ENCODE assay signal across 32 cellular contexts in genomic region chr13:20165417-20166257, GRCh38. TPM values are rescaled to one million over a fixed set of nuclear protein-coding genes. Genes with fewer than 3 reads are reported as not detected.
DNase-seq lines count a peak whose midpoint lies in the region; ATAC-seq, FAIRE-seq and TF ChIP-seq lines count a peak whose summit lies in the region.
"Had no signal": no experiment of that assay in that cellular context is flagged by ENCODE, and none has a peak within 500 bp of the region (broad histone marks: within the 10 kb centered on the region; RNA-seq: fewer than 3 reads in every experiment).

No MANE protein-coding gene starts in this region.

- 70% methylated on average over 11 of the region's 11 CpGs for WGBS in suprapubic skin

- peak overlapping the region; percentile 61 for H3K27ac ChIP-seq in AG04450 (ENCODE audit: low read depth, low read length)
- peak overlapping the region; percentile 97 for H3K27ac ChIP-seq in Karpas-422 (ENCODE audit: low read length)
- no peak overlapping the region for H3K27ac ChIP-seq in astrocyte (ENCODE audit: low read depth, low read length)
- no peak overlapping the region for H3K27ac ChIP-seq in foreskin keratinocyte
- H3K27ac ChIP-seq in suprapubic skin = no peak overlapping the region
- H3K27ac ChIP-seq: BLaER1, cardiac muscle cell, coronary artery, RWPE1 had no signal

- peaks cover 51% of the 10 kb centered on the region for H3K27me3 Mint-ChIP-seq in astrocyte (ENCODE audit: low read depth, unreplicated experiment)

- POLR2A ChIA-PET in AG04450 (lab: Yijun Ruan, JAX) = interaction anchor here (0.5 to 0.6 kb wide), 2 partner anchors 180 to 304 kb away, joined by 3 read pairs; no protein-coding TSS in a partner anchor

- H3K79me2 ChIP-seq in Karpas-422 (ENCODE audit: low read length) (no peaks in the 10 kb centered on the region), astrocyte (ENCODE audit: insufficient read depth, low read length) (no peaks in the 10 kb centered on the region)

- FAIRE-seq in astrocyte (lab: Jason Lieb, UNC) = no peak
- FAIRE-seq: GM18507, islet of Langerhans had no signal

- DNase-seq in AG04450 (ENCODE audit: low read depth, low spot score) = peak; percentile 36
- no peak for DNase-seq in Karpas-422
- DNase-seq in astrocyte (ENCODE audit: low read depth) = no peak
- no peak for DNase-seq in foreskin keratinocyte
- no peak for DNase-seq in suprapubic skin (ENCODE audit: low spot score in 2 of 2)
- no peak for DNase-seq in D341Med (ENCODE audit: low spot score)
- DNase-seq: ACHN; activated CD4-positive, alpha-beta memory T cell treated with anti-CD3 and anti-CD28 coated beads for 36 hours; activated CD8-positive, alpha-beta memory T cell treated with anti-CD3 and anti-CD28 coated beads, Interleukin-2, amount 50 U/mL, for 4 hours; anterior cingulate cortex; COR-L47; DND-41; esophagus squamous epithelium; H7; KG1; left ventricle myocardium superior; MM.1S; naive thymus-derived CD8-positive, alpha-beta T cell; NCI-H2171 treated with DMSO at 0.1 percent for 48 hours; NCI-H526 treated with DMSO at 0.1 percent for 48 hours; stimulated activated naive CD8-positive, alpha-beta T cell treated with anti-CD3 and anti-CD28 coated beads, Interleukin-15, Interleukin-2, amounts not matched to agents 100 U/mL and 50 U/mL, for 24 hours; T-helper 1 cell had no signal

- H3K4me3 Mint-ChIP-seq in astrocyte (ENCODE audit: unreplicated experiment) = no peak overlapping the region
- H3K4me3 Mint-ChIP-seq: activated CD4-positive, alpha-beta memory T cell treated with anti-CD3 and anti-CD28 coated beads for 36 hours; activated naive CD4-positive, alpha-beta T cell treated with anti-CD3 and anti-CD28 coated beads, Interleukin-2, amount 50 U/mL, for 24 hours; activated T-helper 1 cell treated with anti-CD3 and anti-CD28 coated beads, Interleukin-12 subunit alpha, Interleukin-12 subunit beta, Interleukin-2, Interleukin-4 antibody, amounts not matched to agents 30 ng/mL and 10 ng/mL and 1 ng/mL, durations not matched to agents 14 hours and 24 hours and 36 hours; naive thymus-derived CD8-positive, alpha-beta T cell had no signal

- H3K27me3 ChIP-seq in AG04450 (ENCODE audit: control insufficient read depth, insufficient read depth, low read length) (peaks cover 2% of the 10 kb centered on the region), Karpas-422 (ENCODE audit: low read length) (no peaks in the 10 kb centered on the region), astrocyte (ENCODE audit: insufficient read depth, low read length) (peaks cover 21% of the 10 kb centered on the region), foreskin keratinocyte (peaks cover 32% of the 10 kb centered on the region), suprapubic skin (peaks cover 33% of the 10 kb centered on the region)

- ATAC-seq in foreskin keratinocyte (peak; percentile 10), HG03342 (IDR thresholded peaks at IDR 0.05; ENCODE audit: unreplicated experiment) (no peak)
- ATAC-seq: left ventricle myocardium superior; naive thymus-derived CD8-positive, alpha-beta T cell; stimulated activated naive CD8-positive, alpha-beta T cell treated with anti-CD3 and anti-CD28 coated beads, Interleukin-15, Interleukin-2, amounts not matched to agents 100 U/mL and 50 U/mL, for 24 hours had no signal

- peaks cover 77% of the 10 kb centered on the region for H3K4me1 ChIP-seq in Karpas-422 (ENCODE audit: low read length)
- no peaks in the 10 kb centered on the region for H3K4me1 ChIP-seq in astrocyte (ENCODE audit: insufficient read depth, low read length)
- H3K4me1 ChIP-seq in foreskin keratinocyte = no peaks in the 10 kb centered on the region
- H3K4me1 ChIP-seq in suprapubic skin = peaks cover 14% of the 10 kb centered on the region

- H3K4me2 ChIP-seq in Karpas-422 (ENCODE audit: low read depth, low read length, poor library complexity, severe bottlenecking) = no peak overlapping the region
- no peak overlapping the region for H3K4me2 ChIP-seq in astrocyte (ENCODE audit: low read length)
- H3K4me2 ChIP-seq: BLaER1 had no signal

- TF ChIP-seq EP300 in suprapubic skin (IDR thresholded peaks at IDR 0.05) = no peak

- no peaks in the 10 kb centered on the region for H3K4me1 Mint-ChIP-seq in astrocyte (ENCODE audit: low read depth, unreplicated experiment)

- H3K9me3 Mint-ChIP-seq in astrocyte (ENCODE audit: unreplicated experiment) = no peaks in the 10 kb centered on the region
- H3K9me3 Mint-ChIP-seq: activated CD4-positive, alpha-beta memory T cell treated with anti-CD3 and anti-CD28 coated beads for 36 hours; activated naive CD4-positive, alpha-beta T cell treated with anti-CD3 and anti-CD28 coated beads, Interleukin-2, amount 50 U/mL, for 24 hours; activated T-helper 1 cell treated with anti-CD3 and anti-CD28 coated beads, Interleukin-12 subunit alpha, Interleukin-12 subunit beta, Interleukin-2, Interleukin-4 antibody, amounts not matched to agents 30 ng/mL and 10 ng/mL and 1 ng/mL, durations not matched to agents 14 hours and 24 hours and 36 hours; naive thymus-derived CD8-positive, alpha-beta T cell had no signal

- H3K4me3 ChIP-seq in AG04450 (ENCODE audit: low read depth, low read length) (no peak overlapping the region), Karpas-422 (ENCODE audit: low read length) (no peak overlapping the region), astrocyte (ENCODE audit: insufficient read depth, low read depth, low read length) (no peak overlapping the region), suprapubic skin (no peak overlapping the region)
- H3K4me3 ChIP-seq: BLaER1, cardiac muscle cell, coronary artery, esophagus squamous epithelium had no signal

- CTCF ChIA-PET in AG04450 (lab: Charles Lee) = no interaction called here

- H3K36me3 Mint-ChIP-seq in astrocyte (ENCODE audit: low read depth, unreplicated experiment) = peaks cover 1% of the 10 kb centered on the region
- H3K36me3 Mint-ChIP-seq: activated CD4-positive, alpha-beta memory T cell treated with anti-CD3 and anti-CD28 coated beads for 36 hours; activated naive CD4-positive, alpha-beta T cell treated with anti-CD3 and anti-CD28 coated beads, Interleukin-2, amount 50 U/mL, for 24 hours; naive thymus-derived CD8-positive, alpha-beta T cell had no signal

- TF ChIP-seq CTCF in AG04450 (IDR thresholded peaks at IDR 0.05; ENCODE audit: low read depth, low read length) (no peak), astrocyte (IDR thresholded peaks at IDR 0.05; ENCODE audit: insufficient read depth, low read depth, low read length) (no peak), foreskin keratinocyte (conservative IDR thresholded peaks at IDR 0.05) (no peak), suprapubic skin (IDR thresholded peaks at IDR 0.05) (no peak)

- TF ChIP-seq POLR2A in suprapubic skin (IDR thresholded peaks at IDR 0.05) = no peak

- no peaks in the 10 kb centered on the region for H3K9me2 ChIP-seq in Karpas-422 (replicated peaks; ENCODE audit: insufficient read depth, low read length)

- H4K20me1 ChIP-seq in Karpas-422 (ENCODE audit: insufficient read depth, low read depth, low read length) (no peaks in the 10 kb centered on the region), astrocyte (ENCODE audit: insufficient read depth, low read length) (no peaks in the 10 kb centered on the region)

- H3K9me3 ChIP-seq in AG04450 (ENCODE audit: control insufficient read depth, insufficient read depth, low read length) (no peaks in the 10 kb centered on the region; the same call in 1 of the 2 replicates), Karpas-422 (ENCODE audit: low read length) (no peaks in the 10 kb centered on the region), astrocyte (ENCODE audit: insufficient read depth, low read depth, low read length) (no peaks in the 10 kb centered on the region), suprapubic skin (no peaks in the 10 kb centered on the region)
- H3K9me3 ChIP-seq: BLaER1, esophagus squamous epithelium had no signal

- H2AFZ ChIP-seq in Karpas-422 (ENCODE audit: low read length) (no peak overlapping the region; the same call in 1 of the 2 replicates), astrocyte (ENCODE audit: low read depth, low read length) (no peak overlapping the region)

- H3K9ac ChIP-seq in Karpas-422 (ENCODE audit: low read length) = peak overlapping the region; percentile 17; the same call in 1 of the 2 replicates
- no peak overlapping the region for H3K9ac ChIP-seq in astrocyte (ENCODE audit: low read length)
- H3K9ac ChIP-seq: BLaER1 had no signal

- H3K36me3 ChIP-seq in Karpas-422 (ENCODE audit: insufficient read depth, low read length) (no peaks in the 10 kb centered on the region), astrocyte (ENCODE audit: insufficient read depth, low read length) (no peaks in the 10 kb centered on the region), suprapubic skin (no peaks in the 10 kb centered on the region)
- H3K36me3 ChIP-seq: BLaER1, cardiac muscle cell, esophagus squamous epithelium had no signal

- peak overlapping the region; percentile 41 for H3K27ac Mint-ChIP-seq in astrocyte (ENCODE audit: unreplicated experiment)
- H3K27ac Mint-ChIP-seq: activated CD4-positive, alpha-beta memory T cell treated with anti-CD3 and anti-CD28 coated beads for 36 hours; activated naive CD4-positive, alpha-beta T cell treated with anti-CD3 and anti-CD28 coated beads, Interleukin-2, amount 50 U/mL, for 24 hours; activated T-helper 1 cell treated with anti-CD3 and anti-CD28 coated beads, Interleukin-12 subunit alpha, Interleukin-12 subunit beta, Interleukin-2, Interleukin-4 antibody, amounts not matched to agents 30 ng/mL and 10 ng/mL and 1 ng/mL, durations not matched to agents 14 hours and 24 hours and 36 hours had no signal

RNA-seq across cellular contexts. Expression of gene GJA3, which starts 4.8 kb away (rescaled TPM):
- polyA plus RNA-seq in AG04450 (2011; rRNA removed) (2.4 and 2.7 TPM in 2 replicates), foreskin keratinocyte (0.01 and 0.03 TPM in 2 replicates)
- polyA minus RNA-seq in AG04450 (2011; rRNA and poly(A)+ RNA removed) = 2.1 and 3.1 TPM in 2 replicates
- total RNA-seq in Karpas-422 (2014; rRNA removed; shearing (Covaris generic); ENCODE audit: low replicate concordance) = 5.0 and 5.8 TPM in 2 replicates
- total RNA-seq in astrocyte (0.59 and 0.72 TPM in 2 replicates), foreskin keratinocyte (0.07 and 0.11 TPM in 2 replicates), suprapubic skin (under 1 TPM in 3 of 4 donors, not detected in 1; 0.25 to 0.94 (median 0.30) TPM)
- total RNA-seq: activated T-helper 1 cell treated with anti-CD3 and anti-CD28 coated beads, Interleukin-12 subunit alpha, Interleukin-12 subunit beta, Interleukin-2, Interleukin-4 antibody, amounts not matched to agents 30 ng/mL and 10 ng/mL and 1 ng/mL, durations not matched to agents 14 hours and 24 hours and 36 hours had no signal

RNA-seq across cellular contexts. Expression of gene GJB2, which starts 27.1 kb away (rescaled TPM):
- polyA plus RNA-seq in AG04450 (2011; rRNA removed) (2.8 and 3.0 TPM in 2 replicates), foreskin keratinocyte (203 and 308 TPM in 2 replicates)
- polyA minus RNA-seq in AG04450 (2011; rRNA and poly(A)+ RNA removed) = 2.2 and 2.3 TPM in 2 replicates
- not detected in 2 replicates for total RNA-seq in Karpas-422 (2014; rRNA removed; shearing (Covaris generic); ENCODE audit: low replicate concordance)
- total RNA-seq in astrocyte (4.6 and 23.2 TPM in 2 replicates), foreskin keratinocyte (229 and 393 TPM in 2 replicates), suprapubic skin (100 to 1,000 TPM in 1 of 4 donors, 10 to 100 TPM in 3; 32.8 to 129 (median 77.5) TPM)
- total RNA-seq: naive thymus-derived CD8-positive, alpha-beta T cell; SK-MEL-5 had no signal
- polyA plus RNA-seq: naive thymus-derived CD8-positive, alpha-beta T cell had no signal

Comparison
In these comparisons a context has a peak if more than half of its experiments do, and no peak if none do; other contexts are left out.
1. H3K27ac ChIP-seq: peak in AG04450 (single experiment) and Karpas-422 (single experiment); none in astrocyte (single experiment), foreskin keratinocyte (single experiment) and suprapubic skin (single experiment).